ENCODE assay signal across 29 cellular contexts in the genomic region with DNA sequence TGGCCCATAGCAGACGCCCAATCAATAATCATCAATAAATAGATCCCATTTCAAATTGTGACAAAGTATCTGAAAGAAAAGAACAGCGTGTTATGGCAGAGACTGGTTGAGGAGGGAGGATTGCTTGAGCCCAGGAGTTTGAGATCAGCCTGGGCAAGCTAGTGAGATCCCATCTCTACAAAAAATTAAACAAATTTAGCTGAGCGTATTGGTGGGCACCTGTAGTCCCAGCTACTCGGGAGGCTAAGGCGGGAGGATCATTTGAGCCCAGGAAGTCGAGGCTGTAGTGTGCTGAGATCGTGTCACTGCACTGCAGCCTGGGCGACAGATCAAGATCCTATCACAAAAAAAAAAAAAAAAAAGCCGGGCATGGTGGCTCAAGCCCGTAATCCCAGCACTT.
"Had no signal": no experiment of that assay in that cellular context is flagged by ENCODE, and none has a peak within 500 bp of the region (broad histone marks: within the 10 kb centered on the region; RNA-seq: fewer than 3 reads in every experiment).

No MANE protein-coding gene starts in this region.

- H3K9me3 Mint-ChIP-seq: stimulated activated effector memory CD8-positive, alpha-beta T cell treated with anti-CD3 and anti-CD28 coated beads, Interleukin-12 subunit alpha, Interleukin-12 subunit beta, amount 100 ng/mL, for 72 hours; stimulated activated memory B cell treated with anti-CD40 and anti-IgM and Interleukin-4, amounts not matched to agents 10 μg/mL and 1 μg/mL and 100 μg/mL, for 72 hours; stimulated activated naive B cell treated with anti-CD40 and anti-IgM and Interleukin-4, amounts not matched to agents 10 μg/mL and 1 μg/mL and 100 μg/mL, for 72 hours; stimulated activated naive CD8-positive, alpha-beta T cell treated with anti-CD3 and anti-CD28 coated beads, Interleukin-15, amount 100 ng/mL, for 72 hours; stimulated activated naive CD8-positive, alpha-beta T cell treated with anti-CD3 and anti-CD28 coated beads, Interleukin-15, Interleukin-2, amounts not matched to agents 100 ng/mL and 50 ng/mL, for 24 hours; type B pancreatic cell had no signal

- H3K27me3 ChIP-seq: stomach, suprapubic skin, testis, thyroid gland, tibial artery, tibial nerve, transverse colon, upper lobe of left lung, upper lobe of right lung, uterus, vagina had no signal

- H3K4me3 ChIP-seq: stomach, suprapubic skin, testis, thoracic aorta, thyroid gland, tibial artery, tibial nerve, transverse colon, upper lobe of left lung, upper lobe of right lung, uterus, vagina had no signal

- H3K4me1 Mint-ChIP-seq: stimulated activated effector memory CD8-positive, alpha-beta T cell treated with anti-CD3 and anti-CD28 coated beads, Interleukin-12 subunit alpha, Interleukin-12 subunit beta, amount 100 ng/mL, for 72 hours; stimulated activated memory B cell treated with anti-CD40 and anti-IgM and Interleukin-4, amounts not matched to agents 10 μg/mL and 1 μg/mL and 100 μg/mL, for 72 hours; stimulated activated naive B cell treated with anti-CD40 and anti-IgM and Interleukin-4, amounts not matched to agents 10 μg/mL and 1 μg/mL and 100 μg/mL, for 72 hours; stimulated activated naive CD8-positive, alpha-beta T cell treated with anti-CD3 and anti-CD28 coated beads, Interleukin-15, amount 100 ng/mL, for 72 hours had no signal

- H3K27ac ChIP-seq: stomach, suprapubic skin, testis, thoracic aorta, thyroid gland, tibial artery, tibial nerve, upper lobe of left lung, upper lobe of right lung, uterus, vagina had no signal

- H3K27ac Mint-ChIP-seq: stimulated activated effector memory CD8-positive, alpha-beta T cell treated with anti-CD3 and anti-CD28 coated beads, Interleukin-12 subunit alpha, Interleukin-12 subunit beta, amount 100 ng/mL, for 72 hours; stimulated activated memory B cell treated with anti-CD40 and anti-IgM and Interleukin-4, amounts not matched to agents 10 μg/mL and 1 μg/mL and 100 μg/mL, for 72 hours; stimulated activated naive B cell treated with anti-CD40 and anti-IgM and Interleukin-4, amounts not matched to agents 10 μg/mL and 1 μg/mL and 100 μg/mL, for 72 hours; stimulated activated naive CD8-positive, alpha-beta T cell treated with anti-CD3 and anti-CD28 coated beads, Interleukin-15, Interleukin-2, amounts not matched to agents 100 ng/mL and 50 ng/mL, for 24 hours; type B pancreatic cell had no signal

- H3K36me3 ChIP-seq: stomach, suprapubic skin, thoracic aorta, thyroid gland, tibial artery, tibial nerve, transverse colon, upper lobe of left lung, upper lobe of right lung, uterus, vagina had no signal

- ATAC-seq: stimulated activated effector memory CD8-positive, alpha-beta T cell treated with anti-CD3 and anti-CD28 coated beads, Interleukin-12 subunit alpha, Interleukin-12 subunit beta, amount 100 ng/mL, for 72 hours; stimulated activated memory B cell treated with anti-CD40 and anti-IgM and Interleukin-4, amounts not matched to agents 10 μg/mL and 1 μg/mL and 100 μg/mL, for 72 hours; stimulated activated naive B cell treated with anti-CD40 and anti-IgM and Interleukin-4, amounts not matched to agents 10 μg/mL and 1 μg/mL and 100 μg/mL, for 72 hours; stimulated activated naive CD8-positive, alpha-beta T cell treated with anti-CD3 and anti-CD28 coated beads, Interleukin-15, amount 100 ng/mL, for 72 hours; stimulated activated naive CD8-positive, alpha-beta T cell treated with anti-CD3 and anti-CD28 coated beads, Interleukin-15, Interleukin-2, amounts not matched to agents 100 U/mL and 50 U/mL, for 24 hours; upper lobe of right lung had no signal

- H3K4me3 Mint-ChIP-seq: stimulated activated effector memory CD8-positive, alpha-beta T cell treated with anti-CD3 and anti-CD28 coated beads, Interleukin-12 subunit alpha, Interleukin-12 subunit beta, amount 100 ng/mL, for 72 hours; stimulated activated memory B cell treated with anti-CD40 and anti-IgM and Interleukin-4, amounts not matched to agents 10 μg/mL and 1 μg/mL and 100 μg/mL, for 72 hours; stimulated activated naive B cell treated with anti-CD40 and anti-IgM and Interleukin-4, amounts not matched to agents 10 μg/mL and 1 μg/mL and 100 μg/mL, for 72 hours; stimulated activated naive CD8-positive, alpha-beta T cell treated with anti-CD3 and anti-CD28 coated beads, Interleukin-15, amount 100 ng/mL, for 72 hours; stimulated activated naive CD8-positive, alpha-beta T cell treated with anti-CD3 and anti-CD28 coated beads, Interleukin-15, Interleukin-2, amounts not matched to agents 100 ng/mL and 50 ng/mL, for 24 hours; type B pancreatic cell had no signal

- H3K4me1 ChIP-seq: suprapubic skin, testis, thyroid gland, tibial artery, tibial nerve, upper lobe of left lung, upper lobe of right lung, uterus, vagina had no signal

- H3K9me3 ChIP-seq: stomach, suprapubic skin, testis, thoracic aorta, thyroid gland, tibial artery, tibial nerve, transverse colon, upper lobe of left lung, upper lobe of right lung, uterus, vagina had no signal

- FAIRE-seq: urothelium cell line had no signal

- H3K27me3 Mint-ChIP-seq: stimulated activated memory B cell treated with anti-CD40 and anti-IgM and Interleukin-4, amounts not matched to agents 10 μg/mL and 1 μg/mL and 100 μg/mL, for 72 hours; stimulated activated naive B cell treated with anti-CD40 and anti-IgM and Interleukin-4, amounts not matched to agents 10 μg/mL and 1 μg/mL and 100 μg/mL, for 72 hours; stimulated activated naive CD8-positive, alpha-beta T cell treated with anti-CD3 and anti-CD28 coated beads, Interleukin-15, amount 100 ng/mL, for 72 hours; stimulated activated naive CD8-positive, alpha-beta T cell treated with anti-CD3 and anti-CD28 coated beads, Interleukin-15, Interleukin-2, amounts not matched to agents 100 ng/mL and 50 ng/mL, for 24 hours; type B pancreatic cell had no signal

- DNase-seq: stimulated activated CD4-positive, alpha-beta T cell treated with anti-CD3 and anti-CD28 coated beads, Interleukin-2, amount 100 ng/mL, for 48 hours; stimulated activated CD4-positive, alpha-beta T cell treated with anti-CD3 and anti-CD28 coated beads, Interleukin-4, amount 100 ng/mL, for 1 hour; stimulated activated CD4-positive, alpha-beta T cell treated with anti-CD3 and anti-CD28 coated beads, Interleukin-4, amount 100 ng/mL, for 24 hours; stimulated activated CD4-positive, alpha-beta T cell treated with anti-CD3 and anti-CD28 coated beads, Interleukin-4, amount 100 ng/mL, for 4 hours; stimulated activated CD8-positive, alpha-beta memory T cell treated with anti-CD3 and anti-CD28 coated beads, Interleukin-4, amount 100 ng/mL, for 48 hours; stimulated activated naive B cell treated with anti-CD40 and anti-IgM and Interleukin-4, amounts not matched to agents 10 μg/mL and 1 μg/mL and 100 μg/mL, for 72 hours; stimulated activated naive CD4-positive, alpha-beta T cell; stimulated activated naive CD4-positive, alpha-beta T cell treated with Interleukin-2 at 50 U/mL for 16 hours; stimulated activated naive CD8-positive, alpha-beta T cell treated with anti-CD3 and anti-CD28 coated beads, Interleukin-15, amount 100 ng/mL, for 72 hours; stimulated activated naive CD8-positive, alpha-beta T cell treated with anti-CD3 and anti-CD28 coated beads, Interleukin-15, Interleukin-2, amounts not matched to agents 100 U/mL and 50 U/mL, for 24 hours; stomach; substantia nigra; testis; thyroid gland; tibial artery; transverse colon; trophoblast cell; upper lobe of left lung; upper lobe of right lung; uterus had no signal

- H3K36me3 Mint-ChIP-seq: stimulated activated effector memory CD8-positive, alpha-beta T cell treated with anti-CD3 and anti-CD28 coated beads, Interleukin-12 subunit alpha, Interleukin-12 subunit beta, amount 100 ng/mL, for 72 hours; stimulated activated memory B cell treated with anti-CD40 and anti-IgM and Interleukin-4, amounts not matched to agents 10 μg/mL and 1 μg/mL and 100 μg/mL, for 72 hours; stimulated activated naive B cell treated with anti-CD40 and anti-IgM and Interleukin-4, amounts not matched to agents 10 μg/mL and 1 μg/mL and 100 μg/mL, for 72 hours; type B pancreatic cell had no signal
